8 cellular contexts compared by ENCODE assay signal in the genomic region with DNA sequence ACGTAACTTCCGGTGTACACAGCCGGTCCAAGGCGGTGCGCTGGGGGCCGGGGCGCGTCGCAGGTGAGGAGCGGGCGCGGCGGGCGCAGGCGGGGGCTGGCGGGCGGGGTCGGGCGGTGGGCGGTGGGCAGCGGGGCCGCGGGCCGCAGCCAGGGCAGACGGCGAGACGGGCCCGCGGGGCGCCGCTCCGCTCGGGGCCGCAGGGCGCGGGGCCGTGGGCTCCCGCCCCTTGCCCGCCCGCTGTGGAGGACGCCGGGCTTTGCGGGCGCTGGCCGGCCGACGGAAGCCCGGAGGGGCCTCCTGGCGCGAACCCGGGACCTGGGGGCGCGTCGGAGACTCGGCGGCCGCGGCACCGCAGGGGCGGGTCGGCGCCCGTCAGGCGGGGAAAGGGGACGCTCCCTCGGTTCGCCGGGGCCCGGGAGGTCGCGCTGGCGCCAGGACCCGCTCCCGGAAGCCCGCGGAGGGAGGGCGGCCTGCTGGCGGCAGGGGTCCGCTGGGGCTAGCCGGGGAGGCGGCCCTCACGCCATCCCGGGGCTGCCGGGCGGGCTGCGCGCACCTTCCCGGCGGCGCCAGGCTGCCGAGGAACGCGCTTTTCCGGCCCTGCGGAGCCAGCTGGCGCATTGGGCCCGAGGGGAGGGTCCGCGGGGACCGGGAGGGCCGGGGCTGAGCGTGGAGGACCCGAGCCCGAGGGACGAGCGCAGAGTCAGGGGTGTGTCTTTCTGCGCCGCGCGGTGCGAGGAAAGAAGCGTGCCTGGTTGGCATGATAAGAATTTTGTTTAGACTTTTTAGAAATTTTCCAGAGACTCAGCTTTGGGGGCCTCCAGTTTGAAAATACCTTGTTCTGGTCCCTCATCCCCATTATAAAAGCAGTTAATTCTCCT. TPM values are rescaled to one million over a fixed set of nuclear protein-coding genes. Genes with fewer than 3 reads are reported as not detected.
A peak's percentile ranks its signal among the peaks of the same experiment; 100 is the strongest.
DNase-seq lines count a peak whose midpoint lies in the region; ATAC-seq and TF ChIP-seq lines count a peak whose summit lies in the region.

A gene with protein sequence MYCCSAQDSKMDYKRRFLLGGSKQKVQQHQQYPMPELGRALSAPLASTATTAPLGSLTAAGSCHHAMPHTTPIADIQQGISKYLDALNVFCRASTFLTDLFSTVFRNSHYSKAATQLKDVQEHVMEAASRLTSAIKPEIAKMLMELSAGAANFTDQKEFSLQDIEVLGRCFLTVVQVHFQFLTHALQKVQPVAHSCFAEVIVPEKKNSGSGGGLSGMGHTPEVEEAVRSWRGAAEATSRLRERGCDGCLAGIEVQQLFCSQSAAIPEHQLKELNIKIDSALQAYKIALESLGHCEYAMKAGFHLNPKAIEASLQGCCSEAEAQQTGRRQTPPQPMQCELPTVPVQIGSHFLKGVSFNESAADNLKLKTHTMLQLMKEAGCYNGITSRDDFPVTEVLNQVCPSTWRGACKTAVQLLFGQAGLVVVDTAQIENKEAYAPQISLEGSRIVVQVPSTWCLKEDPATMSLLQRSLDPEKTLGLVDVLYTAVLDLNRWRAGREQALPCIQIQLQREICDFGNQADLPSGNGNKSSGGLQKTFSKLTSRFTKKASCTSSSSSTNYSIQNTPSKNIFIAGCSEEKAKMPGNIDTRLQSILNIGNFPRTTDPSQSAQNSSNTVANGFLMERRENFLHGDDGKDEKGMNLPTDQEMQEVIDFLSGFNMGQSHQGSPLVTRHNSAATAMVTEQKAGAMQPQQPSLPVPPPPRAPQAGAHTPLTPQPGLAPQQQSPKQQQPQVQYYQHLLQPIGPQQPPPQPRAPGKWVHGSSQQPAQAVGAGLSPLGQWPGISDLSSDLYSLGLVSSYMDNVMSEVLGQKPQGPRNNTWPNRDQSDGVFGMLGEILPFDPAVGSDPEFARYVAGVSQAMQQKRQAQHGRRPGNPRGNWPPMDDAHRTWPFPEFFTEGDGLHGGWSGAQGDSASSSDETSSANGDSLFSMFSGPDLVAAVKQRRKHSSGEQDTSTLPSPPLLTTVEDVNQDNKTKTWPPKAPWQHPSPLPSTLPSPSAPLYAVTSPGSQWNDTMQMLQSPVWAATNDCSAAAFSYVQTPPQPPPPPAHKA (N-terminal part only) (plus strand): TSS at position 3 of the 881 bp plus-strand sequence. CDS start 45,920 bp downstream, outside the sequence.

- H3K79me1 ChIP-seq in trophoblast cell (ENCODE audit: low read length): peaks cover 9% of the 10 kb centered on the region

- peak within 1 kb of the TSS; percentile 77 for H3K4me3 ChIP-seq in AG10803 (ENCODE audit: low read length)
- peak within 1 kb of the TSS; percentile 88 to 99 (median 94) for H3K4me3 ChIP-seq in Peyer's patch
- H3K4me3 ChIP-seq in trophoblast cell (ENCODE audit: low read depth, low read length): peak within 1 kb of the TSS; percentile 92

- H3K4me2 ChIP-seq in trophoblast cell (ENCODE audit: low read length): peak within 1 kb of the TSS; percentile 99

- H3K9me3 ChIP-seq in Peyer's patch (no peaks in the 10 kb centered on the region), trophoblast cell (ENCODE audit: insufficient read depth, low read depth, low read length) (no peaks in the 10 kb centered on the region)

- H3K36me3 ChIP-seq in Peyer's patch (no peaks in the 10 kb centered on the region), trophoblast cell (ENCODE audit: control insufficient read depth in 1 of 2, insufficient read depth in 2 of 2, low read length in 2 of 2) (no peaks in the 10 kb centered on the region)

- peak within 1 kb of the TSS; percentile 91 for H3K18ac ChIP-seq in trophoblast cell (ENCODE audit: low read length)

- H3K9ac ChIP-seq in trophoblast cell (ENCODE audit: low read length): peak within 1 kb of the TSS; percentile 95

- H4K12ac ChIP-seq in trophoblast cell (ENCODE audit: low read depth, low read length): peak within 1 kb of the TSS; percentile 98

- intact Hi-C loops in Right ventricle myocardium superior (cut with DNase I): no loop called here

- H2BK5ac ChIP-seq in trophoblast cell (ENCODE audit: low read depth, low read length, poor library complexity): peak within 1 kb of the TSS; percentile 93

- H3K23ac ChIP-seq in trophoblast cell (ENCODE audit: low read length): no peak within 1 kb of the TSS

- peaks cover 42% of the 10 kb centered on the region for H3K4me1 Mint-ChIP-seq in activated naive CD4-positive, alpha-beta T cell treated with anti-CD3 and anti-CD28 coated beads, Interleukin-2, amount 50 U/mL, for 24 hours

- DNase-seq in AG10803 (ENCODE audit: low read depth) (no peak), Peyer's patch (peak in 2 of 3 donors; percentile 54 to 73), Right ventricle myocardium superior (peak; percentile 61), trophoblast cell (peak; percentile 45 to 68), NCI-H187 treated with DMSO at 0.1 percent for 48 hours (lab: John Stamatoyannopoulos, UW) (no peak)

- no CpG with 5 or more reads among the region's 112 CpGs for WGBS in trophoblast cell (ENCODE audit: extremely low coverage, insufficient coverage, insufficient read length)

- peak within 1 kb of the TSS; percentile 96 for H3K14ac ChIP-seq in trophoblast cell (ENCODE audit: low read length)

- no peaks in the 10 kb centered on the region for H3K9me3 Mint-ChIP-seq in activated naive CD4-positive, alpha-beta T cell treated with anti-CD3 and anti-CD28 coated beads, Interleukin-2, amount 50 U/mL, for 24 hours

- H4K8ac ChIP-seq in trophoblast cell (ENCODE audit: low read depth, low read length): peak within 1 kb of the TSS; percentile 99

- peak within 1 kb of the TSS; percentile 98 for H2AFZ ChIP-seq in trophoblast cell (ENCODE audit: insufficient read depth, low read length, poor library complexity)

- peak within 1 kb of the TSS; percentile 94 for H4K91ac ChIP-seq in trophoblast cell (ENCODE audit: low read depth, low read length)

- H3K79me2 ChIP-seq in trophoblast cell (ENCODE audit: control insufficient read depth, insufficient read depth, low read length, poor library complexity): peaks cover 6% of the 10 kb centered on the region

- peak within 1 kb of the TSS; percentile 97 for H3K27ac Mint-ChIP-seq in activated naive CD4-positive, alpha-beta T cell treated with anti-CD3 and anti-CD28 coated beads, Interleukin-2, amount 50 U/mL, for 24 hours

- H3K4ac ChIP-seq in trophoblast cell (ENCODE audit: low read depth, low read length): peak within 1 kb of the TSS; percentile 82

- H2BK12ac ChIP-seq in trophoblast cell (ENCODE audit: low read length): no peak within 1 kb of the TSS

- H3K4me1 ChIP-seq in Peyer's patch (peaks cover 0 to 20% (median 2%) of the 10 kb centered on the region in 4 donors), trophoblast cell (ENCODE audit: control insufficient read depth in 1 of 2, insufficient read depth in 2 of 2, low read length in 2 of 2) (no peaks in the 10 kb centered on the region)

- TF ChIP-seq CTCF in AG10803 (conservative IDR thresholded peaks at IDR 0.05; ENCODE audit: low read length): no peak
- no peak for TF ChIP-seq CTCF in Peyer's patch (IDR thresholded peaks at IDR 0.05)

- TF ChIP-seq POLR2A in Peyer's patch (IDR thresholded peaks at IDR 0.05): no peak

- H3K27ac ChIP-seq in Peyer's patch (peak within 1 kb of the TSS; percentile 91 to 97 (median 95)), trophoblast cell (ENCODE audit: low read depth, low read length) (peak within 1 kb of the TSS; percentile 92)

- peak within 1 kb of the TSS; percentile 89 for H3K4me3 Mint-ChIP-seq in activated naive CD4-positive, alpha-beta T cell treated with anti-CD3 and anti-CD28 coated beads, Interleukin-2, amount 50 U/mL, for 24 hours

- H3K36me3 Mint-ChIP-seq in activated naive CD4-positive, alpha-beta T cell treated with anti-CD3 and anti-CD28 coated beads, Interleukin-2, amount 50 U/mL, for 24 hours: no peaks in the 10 kb centered on the region

- no peaks in the 10 kb centered on the region for H3K27me3 Mint-ChIP-seq in activated naive CD4-positive, alpha-beta T cell treated with anti-CD3 and anti-CD28 coated beads, Interleukin-2, amount 50 U/mL, for 24 hours

- peak within 1 kb of the TSS; percentile 94 for H2BK120ac ChIP-seq in trophoblast cell (ENCODE audit: insufficient read depth, low read length, poor library complexity)

- ATAC-seq in GM19025 (IDR thresholded peaks at IDR 0.05; ENCODE audit: low read depth, unreplicated experiment) (peak; percentile 92), HG03135 (IDR thresholded peaks at IDR 0.05; ENCODE audit: unreplicated experiment) (peak; percentile 91), Right ventricle myocardium superior (ENCODE audit: poor library complexity) (peak; percentile 61)

- H3K27me3 ChIP-seq in Peyer's patch: no peaks in the 10 kb centered on the region
- H3K27me3 ChIP-seq in trophoblast cell (ENCODE audit: insufficient read depth, low read length): no peaks in the 10 kb centered on the region

- H2AK5ac ChIP-seq in trophoblast cell (ENCODE audit: low read length): peak within 1 kb of the TSS; percentile 51

RNA-seq across cellular contexts. Expression of the gene that starts here (rescaled TPM):
- total RNA-seq in Peyer's patch: 10 to 100 TPM; 11.9 to 31.2 (median 19.5) TPM
- 15.3 TPM for total RNA-seq in Right ventricle myocardium superior
- 26.4 and 28.0 TPM in 2 replicates for polyA plus RNA-seq in trophoblast cell (2013)

Comparison
In these comparisons a context has a peak if more than half of its experiments do, and no peak if none do; other contexts are left out.
1. DNase-seq: peak in Peyer's patch (2 of 3), Right ventricle myocardium superior (single experiment) and trophoblast cell (2 of 2); none in AG10803 (single experiment) and NCI-H187 treated with DMSO at 0.1 percent for 48 hours (single experiment).
2. Peak in every context shown above with its lines, with median percentiles within 50 percentile points of each other: H3K4me3 ChIP-seq and ATAC-seq.